Comparison of ENCODE assay signal across 18 cellular contexts in the genomic region with DNA sequence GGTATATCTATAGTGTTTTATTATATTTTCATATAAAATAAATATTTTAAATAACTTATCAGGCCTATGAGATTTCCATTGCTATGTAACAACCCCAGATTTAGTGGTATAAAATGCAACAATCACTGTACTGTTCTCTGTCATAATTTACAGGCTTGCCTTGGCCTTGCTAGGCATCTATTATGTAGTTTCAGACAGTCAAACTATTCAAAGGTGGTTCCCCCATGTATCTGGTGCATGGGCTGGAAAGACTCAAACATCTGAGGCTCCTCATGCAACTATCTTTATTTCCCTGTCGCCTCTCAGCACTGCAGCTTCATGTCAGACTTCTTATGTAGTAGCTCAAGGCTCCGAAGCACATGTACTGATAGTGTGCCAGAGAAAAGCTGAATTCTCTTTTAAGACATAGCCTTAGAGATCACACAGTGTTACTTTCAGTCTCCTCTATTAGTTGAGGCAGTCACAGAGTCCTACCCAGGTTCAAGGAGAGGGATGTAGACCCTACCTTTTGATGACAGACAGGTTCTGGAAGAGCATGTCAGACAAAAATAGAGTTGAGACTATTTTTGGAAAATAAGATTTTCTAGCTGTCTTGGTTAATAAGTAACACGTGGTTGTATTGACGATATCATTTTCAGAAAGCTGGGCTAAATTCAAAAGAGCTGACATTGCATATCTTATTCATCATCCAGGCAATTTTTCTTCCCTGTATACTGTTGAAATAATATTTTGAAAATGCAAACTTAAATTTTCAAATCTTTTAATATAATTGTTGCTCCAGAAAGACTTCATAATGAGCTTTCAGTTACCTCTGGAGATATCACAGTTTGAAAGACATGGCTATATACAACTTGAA. TPM values are rescaled to one million over a fixed set of nuclear protein-coding genes. Genes with fewer than 3 reads are reported as not detected.
DNase-seq lines count a peak whose midpoint lies in the region; ATAC-seq and TF ChIP-seq lines count a peak whose summit lies in the region.
"Had no signal": no experiment of that assay in that cellular context is flagged by ENCODE, and none has a peak within 500 bp of the region (broad histone marks: within the 10 kb centered on the region; RNA-seq: fewer than 3 reads in every experiment).

No MANE protein-coding gene starts in this region.

- H3K27ac ChIP-seq in OCI-LY3 (ENCODE audit: low read length) (no peak overlapping the region), GM23248 (no peak overlapping the region)
- H3K27ac ChIP-seq: SJSA1 had no signal

- H3K4me3 ChIP-seq in OCI-LY3 (ENCODE audit: low read length) (no peak overlapping the region), GM23248 (no peak overlapping the region)
- H3K4me3 ChIP-seq: SJSA1 had no signal

- WGBS in GM23248 (ENCODE audit: low coverage in 1 of 2, low lambda C conversion rate in 2 of 2, missing lambda C conversion rate in 2 of 2), 2 experiments, result 9 to 10% methylated on average over 4 of the region's 4 CpGs

- H3K9me3 ChIP-seq in OCI-LY3 (ENCODE audit: insufficient read depth, low read length), result no peaks in the 10 kb centered on the region
- no peaks in the 10 kb centered on the region for H3K9me3 ChIP-seq in GM23248 (ENCODE audit: low read depth)
- H3K9me3 ChIP-seq: SJSA1 had no signal

- no peaks in the 10 kb centered on the region for H4K20me1 ChIP-seq in OCI-LY3 (ENCODE audit: insufficient read depth, low read length)
- H4K20me1 ChIP-seq in GM23248 (ENCODE audit: insufficient read depth), result no peaks in the 10 kb centered on the region

- TF ChIP-seq POLR2A in GM18505 (IDR thresholded peaks at IDR 0.05; ENCODE audit: borderline replicate concordance, extremely low read depth, insufficient read depth, insufficient read length), result no peak

- H3K9ac ChIP-seq in OCI-LY3 (ENCODE audit: low read length), result no peak overlapping the region
- H3K9ac ChIP-seq in GM23248, result no peak overlapping the region

- H2AFZ ChIP-seq in OCI-LY3 (ENCODE audit: low read depth, low read length), result 0 out of 2 replicates have a peak overlapping the region, but pooled peaks have one; percentile 32
- H2AFZ ChIP-seq in GM23248, result no peak overlapping the region

- ATAC-seq in GM18505 (IDR thresholded peaks at IDR 0.05; ENCODE audit: unreplicated experiment), result peak; percentile 71
- ATAC-seq in GM19452 (IDR thresholded peaks at IDR 0.05; ENCODE audit: unreplicated experiment), result peak; percentile 67
- peak; percentile 75 for ATAC-seq in HG02938 (IDR thresholded peaks at IDR 0.05; ENCODE audit: unreplicated experiment)
- ATAC-seq in GM19328 (IDR thresholded peaks at IDR 0.05; ENCODE audit: unreplicated experiment), result no peak

- TF ChIP-seq CTCF in OCI-LY3 (IDR thresholded peaks at IDR 0.05; ENCODE audit: low read depth, low read length), result no peak

- peak overlapping the region; percentile 9; the same call in 1 of the 2 replicates for H3K4me2 ChIP-seq in OCI-LY3 (ENCODE audit: low read length)
- H3K4me2 ChIP-seq in GM23248 (ENCODE audit: unreplicated experiment), result no peak overlapping the region

- H3K79me2 ChIP-seq in OCI-LY3 (ENCODE audit: low read length) (no peaks in the 10 kb centered on the region), GM23248 (ENCODE audit: insufficient read depth) (no peaks in the 10 kb centered on the region)

- no peaks in the 10 kb centered on the region for H3K36me3 ChIP-seq in OCI-LY3 (replicated peaks; ENCODE audit: low read depth, low read length)
- no peaks in the 10 kb centered on the region for H3K36me3 ChIP-seq in GM23248 (ENCODE audit: low read depth)
- H3K36me3 ChIP-seq: SJSA1 had no signal

- no peaks in the 10 kb centered on the region for H3F3A ChIP-seq in GM23248 (ENCODE audit: insufficient read depth)

- peaks cover 4% of the 10 kb centered on the region; the same call in 1 of the 2 replicates for H3K4me1 ChIP-seq in OCI-LY3 (ENCODE audit: low read length)
- no peaks in the 10 kb centered on the region for H3K4me1 ChIP-seq in GM23248 (ENCODE audit: insufficient read depth)
- H3K4me1 ChIP-seq: SJSA1 had no signal

- H3K27me3 ChIP-seq in OCI-LY3 (ENCODE audit: low read depth, low read length), result no peaks in the 10 kb centered on the region
- H3K27me3 ChIP-seq in GM23248 (replicated peaks; ENCODE audit: insufficient read depth), result no peaks in the 10 kb centered on the region
- H3K27me3 ChIP-seq: SJSA1 had no signal

- H3K9me2 ChIP-seq in GM23248 (ENCODE audit: insufficient read depth), result no peaks in the 10 kb centered on the region

- no peak for DNase-seq in GM23248
- no peak for DNase-seq in SW 1271 (lab: John Stamatoyannopoulos, UW)
- DNase-seq in NCI-H187 (lab: John Stamatoyannopoulos, UW), result no peak
- DNase-seq: activated CD4-positive, alpha-beta T cell treated with anti-CD3 and anti-CD28 coated beads, Interleukin-2, amount 50 U/mL, for 4 hours; activated T-cell treated with anti-CD3 and anti-CD28 coated beads, Interleukin-2, amount 50 U/mL, for 48 hours; GDM1; GOT3; NCI-H1105; stimulated activated naive CD4-positive, alpha-beta T cell had no signal

- in situ Hi-C loops in GM23248 (cut with MboI), result no loop called here

RNA-seq across cellular contexts. Expression of a gene that starts 19.4 kb away (rescaled TPM):
- total RNA-seq in GM23248 (2014; rRNA removed; shearing (Covaris generic)), result not detected in 2 replicates
- not detected in 2 replicates for polyA plus RNA-seq in GM23248 (2016; fragmentation: Nextera tagmentation; extraction: Ambion mirVana)
- total RNA-seq: chondrocyte, mesothelial cell of epicardium had no signal
- polyA plus RNA-seq: IgD-negative memory B cell had no signal

RNA-seq across cellular contexts. Expression of a gene that starts 30.2 kb away (rescaled TPM):
- 1.6 and 5.3 TPM in 2 replicates for total RNA-seq in GM23248 (2014; rRNA removed; shearing (Covaris generic))
- 3.8 and 6.3 TPM in 2 replicates for polyA plus RNA-seq in GM23248 (2016; fragmentation: Nextera tagmentation; extraction: Ambion mirVana)
